Comparison of ENCODE assay signal across 21 cellular contexts in genomic region chr5:12675956-12676355, GRCh38.
DNase-seq lines count a peak whose midpoint lies in the region; ATAC-seq, FAIRE-seq and TF ChIP-seq lines count a peak whose summit lies in the region.
"Had no signal": no experiment of that assay in that cellular context is flagged by ENCODE, and none has a peak within 500 bp of the region (broad histone marks: within the 10 kb centered on the region; RNA-seq: fewer than 3 reads in every experiment).

No MANE protein-coding gene starts in this region.

- H3K27me3 ChIP-seq in HepG2 (ENCODE audit: control insufficient read depth in 1 of 2, insufficient read depth in 2 of 2, low read length in 2 of 2) (no peaks in the 10 kb centered on the region; a peak in 1 of 5 replicates), right lobe of liver (no peaks in the 10 kb centered on the region), K562 (ENCODE audit: control insufficient read depth in 2 of 2, insufficient read depth in 2 of 2, low read length in 2 of 2) (no peaks in the 10 kb centered on the region)
- H3K27me3 ChIP-seq: BLaER1 treated with 17β-estradiol and CSF1 and Interleukin-3, amounts not matched to agents 10 nM and 100 nM had no signal

- no peaks in the 10 kb centered on the region for H4K20me1 ChIP-seq in HepG2 (ENCODE audit: insufficient read depth, low read length)
- H4K20me1 ChIP-seq in K562 (replicated peaks; ENCODE audit: control insufficient read depth, insufficient read depth, low read length): no peaks in the 10 kb centered on the region
- H4K20me1 ChIP-seq: BLaER1 treated with 17β-estradiol and CSF1 and Interleukin-3, amounts not matched to agents 10 nM and 100 nM had no signal

- TF ChIP-seq POLR2A in HepG2 (IDR thresholded peaks at IDR 0.05; ENCODE audit: insufficient read depth in 1 of 2, low read depth in 2 of 2, low read length in 2 of 2) (no peak), right lobe of liver (IDR thresholded peaks at IDR 0.05) (no peak), K562 (conservative IDR thresholded peaks at IDR 0.05) (no peak)

- POLR2A ChIA-PET in HepG2 (lab: Yijun Ruan, JAX): no interaction called here
- POLR2A ChIA-PET in K562 (lab: Yijun Ruan, JAX): no interaction called here

- H3K9me3 ChIP-seq in HepG2 (ENCODE audit: low read length): peaks cover 51% of the 10 kb centered on the region
- H3K9me3 ChIP-seq in right lobe of liver: no peaks in the 10 kb centered on the region
- no peaks in the 10 kb centered on the region for H3K9me3 ChIP-seq in K562 (replicated peaks; ENCODE audit: control insufficient read depth, insufficient read depth, low read depth, low read length)
- H3K9me3 ChIP-seq: Caco-2 had no signal

- H3K79me2 ChIP-seq in HepG2 (ENCODE audit: insufficient read depth, low read length) (no peaks in the 10 kb centered on the region), K562 (ENCODE audit: control insufficient read depth, insufficient read depth, low read length) (no peaks in the 10 kb centered on the region)

- H2AFZ ChIP-seq in HepG2 (ENCODE audit: low read length) (no peak overlapping the region), K562 (ENCODE audit: low read depth, low read length) (no peak overlapping the region)

- BruUV-seq in HepG2 (replicated peaks; lab: Mats Ljungman, UMichigan) (no TSS peak), K562 (replicated peaks; lab: Mats Ljungman, UMichigan) (no TSS peak)

- intact Hi-C loops in HepG2 (cut with micrococcal nuclease; ENCODE audit: unreplicated experiment) (no loop called here), right lobe of liver (cut with DNase I) (no loop called here), K562 (cut with micrococcal nuclease) (no loop called here)
- intact Hi-C loops in activated naive CD4-positive, alpha-beta T cell treated with anti-CD3 and anti-CD28 coated beads for 36 hours (cut with micrococcal nuclease): no loop called here

- TF ChIP-seq RAD21 in HepG2 (CRISPR knock-in tag; IDR thresholded peaks at IDR 0.05) (no peak), K562 (CRISPR knock-in tag; conservative IDR thresholded peaks at IDR 0.05 in 1 of 2, IDR thresholded peaks at IDR 0.05 in 1 of 2) (no peak)

- H3K9me3 Mint-ChIP-seq in activated naive CD4-positive, alpha-beta T cell treated with anti-CD3 and anti-CD28 coated beads for 36 hours: peaks cover 7% of the 10 kb centered on the region

- CTCF ChIA-PET in HepG2 (lab: Yijun Ruan, JAX; ENCODE audit: low intra/inter-chr PET ratio, low total read pairs) (no interaction called here), K562 (lab: Yijun Ruan, JAX; ENCODE audit: low intra/inter-chr PET ratio) (no interaction called here)
- CTCF ChIA-PET in activated naive CD4-positive, alpha-beta T cell treated with anti-CD3 and anti-CD28 coated beads for 36 hours (lab: Charles Lee): no interaction called here

- no peaks in the 10 kb centered on the region for H3K36me3 Mint-ChIP-seq in activated naive CD4-positive, alpha-beta T cell treated with anti-CD3 and anti-CD28 coated beads for 36 hours (ENCODE audit: low read depth)
- H3K36me3 Mint-ChIP-seq: CD8-positive, alpha-beta T cell had no signal

- no peaks in the 10 kb centered on the region for H3K27me3 Mint-ChIP-seq in activated naive CD4-positive, alpha-beta T cell treated with anti-CD3 and anti-CD28 coated beads for 36 hours (ENCODE audit: low read depth)
- H3K27me3 Mint-ChIP-seq: B cell; CD4-positive, alpha-beta T cell had no signal

- TF ChIP-seq EP300 in HepG2 (IDR thresholded peaks at IDR 0.05; ENCODE audit: low read depth in 2 of 2, low read length in 2 of 2): no peak
- no peak for TF ChIP-seq EP300 in HepG2 (CRISPR knock-in tag; IDR thresholded peaks at IDR 0.05; ENCODE audit: borderline replicate concordance)
- no peak for TF ChIP-seq EP300 in K562 (IDR thresholded peaks at IDR 0.05; ENCODE audit: low read length)

- no peak overlapping the region for H3K4me3 Mint-ChIP-seq in activated naive CD4-positive, alpha-beta T cell treated with anti-CD3 and anti-CD28 coated beads for 36 hours
- H3K4me3 Mint-ChIP-seq: B cell; CD4-positive, alpha-beta T cell; CD8-positive, alpha-beta T cell had no signal

- H3K4me1 ChIP-seq in HepG2 (ENCODE audit: insufficient read depth, low read length): no peaks in the 10 kb centered on the region
- H3K4me1 ChIP-seq in right lobe of liver: no peaks in the 10 kb centered on the region
- no peaks in the 10 kb centered on the region; a peak in 2 of 5 replicates for H3K4me1 ChIP-seq in K562 (replicated peaks in 1 of 2; ENCODE audit: control insufficient read depth in 2 of 2, insufficient read depth in 2 of 2, low read length in 2 of 2)
- H3K4me1 ChIP-seq: Caco-2 had no signal

- ATAC-seq in HepG2 (no peak), right lobe of liver (no peak), K562 (no peak)
- ATAC-seq: CD8-positive, alpha-beta T cell had no signal

- H3K4me1 Mint-ChIP-seq in activated naive CD4-positive, alpha-beta T cell treated with anti-CD3 and anti-CD28 coated beads for 36 hours (ENCODE audit: low read depth): no peaks in the 10 kb centered on the region
- H3K4me1 Mint-ChIP-seq: B cell had no signal

- 10% methylated on average over 6 of the region's 6 CpGs for WGBS in HepG2 (ENCODE audit: low lambda C conversion rate)
- 68% methylated on average over 6 of the region's 6 CpGs for WGBS in right lobe of liver (ENCODE audit: insufficient coverage, low coverage, low lambda C conversion rate, missing lambda C conversion rate)
- 79% methylated on average over 6 of the region's 6 CpGs for WGBS in K562 (ENCODE audit: insufficient coverage, low coverage, missing lambda C conversion rate)

- in situ Hi-C loops in HepG2 (cut with HindIII; ENCODE audit: extremely low pct_ligation_motif_present, low pct_unique_long_range_greater_than_20kb): no loop called here
- in situ Hi-C loops in K562 (cut with MboI): no loop called here

- H3K4me3 ChIP-seq in HepG2 (replicated peaks in 1 of 3; ENCODE audit: insufficient read depth in 1 of 3, low read depth in 2 of 3, low read length in 3 of 3) (no peak overlapping the region), right lobe of liver (no peak overlapping the region), K562 (no peak overlapping the region)
- H3K4me3 ChIP-seq: BLaER1 treated with 17β-estradiol and CSF1 and Interleukin-3, amounts not matched to agents 10 nM and 100 nM had no signal

- H3K36me3 ChIP-seq in HepG2 (replicated peaks in 1 of 2; ENCODE audit: control insufficient read depth in 1 of 2, insufficient read depth in 2 of 2, low read length in 2 of 2): no peaks in the 10 kb centered on the region
- H3K36me3 ChIP-seq in right lobe of liver: no peaks in the 10 kb centered on the region
- no peaks in the 10 kb centered on the region for H3K36me3 ChIP-seq in K562 (ENCODE audit: control insufficient read depth, insufficient read depth, low read length)
- H3K36me3 ChIP-seq: BLaER1 treated with 17β-estradiol and CSF1 and Interleukin-3, amounts not matched to agents 10 nM and 100 nM had no signal

- H3K27ac Mint-ChIP-seq in activated naive CD4-positive, alpha-beta T cell treated with anti-CD3 and anti-CD28 coated beads for 36 hours: no peak overlapping the region
- H3K27ac Mint-ChIP-seq: B cell; CD4-positive, alpha-beta T cell; CD8-positive, alpha-beta T cell had no signal

- H3K9me1 ChIP-seq in K562 (ENCODE audit: control insufficient read depth, insufficient read depth, low read length): no peaks in the 10 kb centered on the region

- FAIRE-seq in HepG2 (lab: Jason Lieb, UNC): no peak
- no peak for FAIRE-seq in K562 (lab: Jason Lieb, UNC)
- FAIRE-seq: A204.1, D721Med, G401.6, GM12891, GM19239 had no signal

- H3K9ac ChIP-seq in HepG2 (ENCODE audit: insufficient read depth, low read depth, low read length): no peak overlapping the region
- H3K9ac ChIP-seq in K562 (ENCODE audit: insufficient read depth in 1 of 2, low read depth in 2 of 2, low read length in 2 of 2): no peak overlapping the region
- H3K9ac ChIP-seq: BLaER1 treated with 17β-estradiol and CSF1 and Interleukin-3, amounts not matched to agents 10 nM and 100 nM had no signal

- no peak overlapping the region for H3K27ac ChIP-seq in HepG2 (ENCODE audit: extremely low read length, insufficient read depth, low read length)
- no peak overlapping the region for H3K27ac ChIP-seq in right lobe of liver
- no peak overlapping the region for H3K27ac ChIP-seq in K562 (ENCODE audit: extremely low read depth, low read depth, low read length)
- H3K27ac ChIP-seq: 22Rv1; BLaER1 treated with 17β-estradiol and CSF1 and Interleukin-3, amounts not matched to agents 10 nM and 100 nM; C4-2B had no signal

- H3K4me2 ChIP-seq in HepG2 (ENCODE audit: low read depth, low read length) (no peak overlapping the region), K562 (ENCODE audit: insufficient read depth, low read length) (no peak overlapping the region)
- H3K4me2 ChIP-seq: BLaER1 treated with 17β-estradiol and CSF1 and Interleukin-3, amounts not matched to agents 10 nM and 100 nM had no signal

- TF ChIP-seq CTCF in HepG2 (CRISPR knock-in tag; IDR thresholded peaks at IDR 0.05) (no peak), right lobe of liver (IDR thresholded peaks at IDR 0.05) (no peak), K562 (IDR thresholded peaks at IDR 0.05 in 2 of 3, conservative IDR thresholded peaks at IDR 0.05 in 1 of 3; ENCODE audit: insufficient read depth in 2 of 3, low read depth in 1 of 3, low read length in 3 of 3) (no peak)

- no peak for DNase-seq in HepG2 (ENCODE audit: low spot score)
- no peak for DNase-seq in right lobe of liver
- DNase-seq in K562 (ENCODE audit: extremely low read depth in 1 of 4, low spot score in 3 of 4): no peak
- no peak for DNase-seq in activated naive CD4-positive, alpha-beta T cell treated with anti-CD3 and anti-CD28 coated beads for 36 hours
- DNase-seq in 8988T: no peak
- DNase-seq: AML-193; Caco-2; Calu3; CD4-positive, alpha-beta T cell; CD8-positive, alpha-beta T cell; DMS79 treated with DMSO at 0.1 percent for 48 hours; GF-D8 had no signal

TF ChIP-seq in HepG2, 621 proteins besides CTCF, POLR2A, EP300 and RAD21:
- TF ChIP-seq MAFK (conservative IDR thresholded peaks at IDR 0.05 in 1 of 2, IDR thresholded peaks at IDR 0.05 in 1 of 2; ENCODE audit: low read length in 2 of 2): peak; percentile 92 to 97
- TF ChIP-seq MAFF (IDR thresholded peaks at IDR 0.05; ENCODE audit: low read depth, low read length): peak; percentile 97
- no peak for TF ChIP-seq CBX5 (CRISPR knock-in tag; IDR thresholded peaks at IDR 0.05; ENCODE audit: borderline replicate concordance)

TF ChIP-seq in K562, 482 proteins besides CTCF, POLR2A, EP300 and RAD21 (continues in another document):
- no peak for TF ChIP-seq ESRRB (CRISPR knock-in tag; IDR thresholded peaks at IDR 0.05; ENCODE audit: borderline replicate concordance)
- TF ChIP-seq MAFG (tag; conservative IDR thresholded peaks at IDR 0.05): peak; percentile 82
- no peak for TF ChIP-seq THAP7 (CRISPR knock-in tag; IDR thresholded peaks at IDR 0.05)
- peak; percentile 94 for TF ChIP-seq ZNF316 (IDR thresholded peaks at IDR 0.05)
- TF ChIP-seq MAFK (IDR thresholded peaks at IDR 0.05; ENCODE audit: low read length): peak; percentile 96
- TF ChIP-seq C11orf30 (IDR thresholded peaks at IDR 0.05; ENCODE audit: low read depth): peak; percentile 89

Comparison
In these comparisons a context has a peak if more than half of its experiments do, and no peak if none do; other contexts are left out.
1. Of the 241 proteins assayed by ChIP-seq in both HepG2 and K562: peak only in HepG2: none; only in K562: MAFG; in both: MAFF and MAFK; in neither: 238.